In the genomic region with DNA sequence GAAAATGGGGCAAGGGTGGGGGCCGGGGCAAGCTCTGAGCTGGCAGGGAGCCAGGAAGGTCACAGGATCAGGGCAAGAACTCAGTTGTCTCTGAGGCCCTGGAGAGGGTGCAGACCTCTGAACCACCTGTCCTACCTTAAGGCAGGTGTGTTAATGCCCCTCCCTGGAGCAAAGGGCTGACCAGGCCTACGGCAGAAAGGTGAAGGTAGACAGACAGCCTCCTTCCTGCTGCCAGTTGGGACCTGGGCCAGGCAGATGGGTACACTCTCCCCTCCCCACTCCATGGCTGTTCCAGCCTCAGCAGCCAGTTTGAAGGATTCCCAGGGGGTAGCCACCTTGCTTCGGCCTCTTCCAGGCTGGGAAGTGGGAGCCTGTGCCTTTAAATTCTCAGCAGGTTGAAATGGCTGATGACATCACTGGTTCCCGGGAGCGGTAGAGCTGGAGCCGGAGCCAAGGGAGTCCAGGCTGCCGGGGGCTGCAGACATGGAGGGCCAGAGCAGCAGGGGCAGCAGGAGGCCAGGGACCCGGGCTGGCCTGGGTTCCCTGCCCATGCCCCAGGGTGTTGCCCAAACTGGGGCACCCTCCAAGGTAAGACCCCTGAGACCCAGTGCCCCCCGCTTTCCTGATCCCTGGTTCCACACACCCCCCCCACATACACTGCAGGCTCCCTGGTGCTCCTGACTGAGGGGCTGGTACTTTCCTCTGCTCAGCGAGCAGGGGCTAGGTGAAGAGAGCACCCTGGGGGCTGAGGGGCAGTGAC, we compare ENCODE assay signal across 8 cellular contexts. TPM values are rescaled to one million over a fixed set of nuclear protein-coding genes. Genes with fewer than 3 reads are reported as not detected.
A peak's percentile ranks its signal among the peaks of the same experiment; 100 is the strongest.
DNase-seq lines count a peak whose midpoint lies in the region; ATAC-seq and TF ChIP-seq lines count a peak whose summit lies in the region.

TSS of gene INPP5J (plus strand) at position 435 of the 760 bp plus-strand sequence. CDS start at position 484, 49 bp downstream.

- H3K4me3 Mint-ChIP-seq in T-helper 17 cell = peak within 1 kb of the TSS; percentile 49

- intact Hi-C loops in A673 (cut with micrococcal nuclease; ENCODE audit: unreplicated experiment) = no loop called here

- H3K4me1 Mint-ChIP-seq in T-helper 17 cell = peaks cover 3% of the 10 kb centered on the region

- TF ChIP-seq CTCF in A673 (conservative IDR thresholded peaks at IDR 0.05; ENCODE audit: low read depth, low read length) (no peak), cardiac muscle cell (IDR thresholded peaks at IDR 0.05; ENCODE audit: low read depth, low read length) (no peak)

- H3K4me3 ChIP-seq in A673 (ENCODE audit: low read depth, low read length, poor library complexity, severe bottlenecking) = peak within 1 kb of the TSS; percentile 60
- H3K4me3 ChIP-seq in HUES64 (ENCODE audit: low read length) = peak within 1 kb of the TSS; percentile 57
- H3K4me3 ChIP-seq in cardiac muscle cell = peak within 1 kb of the TSS; percentile 56

- peak within 1 kb of the TSS; percentile 62 for H3K27ac Mint-ChIP-seq in T-helper 17 cell

- H3K27me3 ChIP-seq in A673 (replicated peaks; ENCODE audit: insufficient read depth, low read depth, low read length, poor library complexity) (no peaks in the 10 kb centered on the region), HUES64 (ENCODE audit: insufficient read depth, low read length) (peaks cover 3% of the 10 kb centered on the region), cardiac muscle cell (no peaks in the 10 kb centered on the region)

- peak within 1 kb of the TSS; percentile 46 for H3K9ac ChIP-seq in HUES64 (ENCODE audit: low read depth, low read length)

- H3K27ac ChIP-seq in A673 (ENCODE audit: low read depth, low read length, poor library complexity, severe bottlenecking) (peak within 1 kb of the TSS; percentile 72), HUES64 (ENCODE audit: low read depth, low read length) (no peak within 1 kb of the TSS), cardiac muscle cell (peak within 1 kb of the TSS; percentile 81)

- no peaks in the 10 kb centered on the region for H3K9me3 ChIP-seq in A673 (ENCODE audit: low read depth, low read length, poor library complexity, severe bottlenecking)
- H3K9me3 ChIP-seq in HUES64 (ENCODE audit: insufficient read depth, low read depth, low read length) = no peaks in the 10 kb centered on the region
- H3K9me3 ChIP-seq in T-helper 17 cell (ENCODE audit: control insufficient read depth, low read length, poor library complexity, severe bottlenecking) = no peaks in the 10 kb centered on the region
- H3K9me3 ChIP-seq in cardiac muscle cell (ENCODE audit: low read depth) = no peaks in the 10 kb centered on the region

- TF ChIP-seq POLR2A in GM18505 (IDR thresholded peaks at IDR 0.05; ENCODE audit: borderline replicate concordance, extremely low read depth, insufficient read depth, insufficient read length) = no peak

- ATAC-seq in T-helper 17 cell (no peak), HG02840 (IDR thresholded peaks at IDR 0.05; ENCODE audit: low FRiP score, unreplicated experiment) (no peak), GM18505 (IDR thresholded peaks at IDR 0.05; ENCODE audit: unreplicated experiment) (no peak)

- H3K27me3 Mint-ChIP-seq in T-helper 17 cell = no peaks in the 10 kb centered on the region

- POLR2A ChIA-PET in A673 (lab: Charles Lee; ENCODE audit: low non-redundant PET) = no interaction called here

- BruUV-seq in A673 (replicated peaks; lab: Mats Ljungman, UMichigan) = no TSS peak

- CTCF ChIA-PET in A673 (lab: Charles Lee) = interaction anchor here (1.1 kb wide), 1 partner anchor 15 kb away, joined by 3 read pairs; the partner anchor contains the start of gene SELENOM

- 24% methylated on average over 10 of the region's 10 CpGs for WGBS in HUES64

- no peaks in the 10 kb centered on the region for H3K36me3 ChIP-seq in A673 (ENCODE audit: insufficient read depth, low read length, poor library complexity, severe bottlenecking)
- no peaks in the 10 kb centered on the region for H3K36me3 ChIP-seq in HUES64 (ENCODE audit: insufficient read depth, low read length)
- H3K36me3 ChIP-seq in cardiac muscle cell = no peaks in the 10 kb centered on the region

- peak; percentile 64 for DNase-seq in A673 (ENCODE audit: low spot score)
- no peak for DNase-seq in T-helper 17 cell
- peak; percentile 60 to 84 for DNase-seq in cardiac muscle cell (ENCODE audit: low read depth in 1 of 2, low spot score in 1 of 2)
- peak; percentile 29 for DNase-seq in pons (ENCODE audit: low spot score)
- DNase-seq in SIG-M5 (lab: John Stamatoyannopoulos, UW) = no peak

- H3K36me3 Mint-ChIP-seq in T-helper 17 cell (ENCODE audit: low read depth) = no peaks in the 10 kb centered on the region

- H3K4me1 ChIP-seq in A673 (ENCODE audit: insufficient read depth, low read length, poor library complexity, severe bottlenecking) = peaks cover 9% of the 10 kb centered on the region
- H3K4me1 ChIP-seq in HUES64 (ENCODE audit: insufficient read depth, low read length) = peaks cover 5% of the 10 kb centered on the region
- peaks cover 45% of the 10 kb centered on the region for H3K4me1 ChIP-seq in cardiac muscle cell (ENCODE audit: low read depth)

RNA-seq across cellular contexts. Expression of gene INPP5J, which starts in this region (rescaled TPM):
- 4.6 and 4.8 TPM in 2 replicates for total RNA-seq in A673 (2021)
- 1.9 TPM for polyA plus RNA-seq in HUES64 (2013, experiment 1 of 2)
- polyA plus RNA-seq in HUES64 (2013, experiment 2 of 2) = 2.1 TPM
- total RNA-seq in T-helper 17 cell = under 1 TPM in 1 of 2 donors, not detected in 1; 0.25 TPM
- 19.8 and 25.9 TPM in 2 replicates for total RNA-seq in cardiac muscle cell
- 21.9 and 26.0 TPM in 2 replicates for polyA plus RNA-seq in cardiac muscle cell

Comparison
In these comparisons a context has a peak if more than half of its experiments do, and no peak if none do; other contexts are left out.
1. DNase-seq: peak in A673 (single experiment), cardiac muscle cell (2 of 2) and pons (single experiment); none in T-helper 17 cell (0 of 3) and SIG-M5 (single experiment).
2. Peak in every context shown above with its lines, with median percentiles within 50 percentile points of each other: H3K4me3 ChIP-seq.